1 cellular context compared by ENCODE assay signal in genomic region chr10:68600041-68600778, GRCh38.
TF ChIP-seq lines count a peak whose summit lies in the region.

No MANE protein-coding gene starts in this region.

TF ChIP-seq in WTC11, 78 proteins besides CTCF, POLR2A, EP300 and RAD21 (continued from another document):
- TF ChIP-seq ZBTB43 (CRISPR knock-in tag; IDR thresholded peaks at IDR 0.05) = peak; percentile 26; the same call in 1 of the 2 replicates
- peak; percentile 74; the same call in 1 of the 2 replicates for TF ChIP-seq FOXK1 (CRISPR knock-in tag; IDR thresholded peaks at IDR 0.05)
- no peak for TF ChIP-seq ZNF317 (CRISPR knock-in tag; IDR thresholded peaks at IDR 0.05; ENCODE audit: borderline replicate concordance, low read depth)
- TF ChIP-seq CREB1 (CRISPR knock-in tag; IDR thresholded peaks at IDR 0.05) = peak; percentile 14; the same call in 1 of the 2 replicates
- TF ChIP-seq TP53 (CRISPR knock-in tag; IDR thresholded peaks at IDR 0.05) = no peak
- TF ChIP-seq ARID4B (CRISPR knock-in tag; IDR thresholded peaks at IDR 0.05; ENCODE audit: borderline replicate concordance) = peak; percentile 90
- TF ChIP-seq CREM (CRISPR knock-in tag; IDR thresholded peaks at IDR 0.05) = peak; percentile 89
- peak; percentile 54; the same call in 1 of the 2 replicates for TF ChIP-seq FOXP1 (CRISPR knock-in tag; IDR thresholded peaks at IDR 0.05; ENCODE audit: borderline replicate concordance)
- TF ChIP-seq HMGXB4 (CRISPR knock-in tag; IDR thresholded peaks at IDR 0.05) = 0 out of 2 replicates have a peak, but pooled peaks have one; percentile 46
- peak; percentile 99 for TF ChIP-seq PRDM15 (CRISPR knock-in tag; IDR thresholded peaks at IDR 0.05)
- peak; percentile 63; the same call in 1 of the 2 replicates for TF ChIP-seq ZNF281 (CRISPR knock-in tag; IDR thresholded peaks at IDR 0.05)
- peak; percentile 79 for TF ChIP-seq FOXP4 (CRISPR knock-in tag; IDR thresholded peaks at IDR 0.05)
- TF ChIP-seq GABPB1 (CRISPR knock-in tag; IDR thresholded peaks at IDR 0.05) = peak; percentile 46; the same call in 1 of the 2 replicates
- no peak; the same call in 1 of the 2 replicates for TF ChIP-seq AFF4 (CRISPR knock-in tag; IDR thresholded peaks at IDR 0.05; ENCODE audit: borderline replicate concordance)
- TF ChIP-seq PRRX2 (CRISPR knock-in tag; IDR thresholded peaks at IDR 0.05) = peak; percentile 42; the same call in 1 of the 2 replicates
TF ChIP-seq in WTC11: peak in this region for 20.
